ENCODE assay signal across 8 cellular contexts in genomic region chr12:108616941-108617858, GRCh38. TPM values are rescaled to one million over a fixed set of nuclear protein-coding genes. Genes with fewer than 3 reads are reported as not detected.
DNase-seq lines count a peak whose midpoint lies in the region; ATAC-seq lines count a peak whose summit lies in the region.

No MANE protein-coding gene starts in this region.

- H3K27me3 Mint-ChIP-seq in T-cell: no peaks in the 10 kb centered on the region
- no peaks in the 10 kb centered on the region for H3K27me3 Mint-ChIP-seq in activated naive CD8-positive, alpha-beta T cell treated with anti-CD3 and anti-CD28 coated beads, Interleukin-2, amount 10 ng/mL, durations not matched to agents 7 days and 5 days

- peaks cover 0 to 6% (median 0%) of the 10 kb centered on the region in 3 donors for H3K9me3 Mint-ChIP-seq in T-cell
- H3K9me3 Mint-ChIP-seq in activated naive CD8-positive, alpha-beta T cell treated with anti-CD3 and anti-CD28 coated beads, Interleukin-2, amount 10 ng/mL, durations not matched to agents 7 days and 5 days: peaks cover 4% of the 10 kb centered on the region

- CTCF ChIA-PET in T-cell (lab: Charles Lee): interaction anchor here (0.7 to 5.0 kb wide), 22 partner anchors 10 to 221 kb away, joined by 3 to 140 read pairs (median 5); partner anchors contain the start of genes ISCU (in 2 of the 2), SART3 (in 1 of the 2) and SELPLG (in 1 of the 2)

- peaks cover 30% of the 10 kb centered on the region for H3K36me3 Mint-ChIP-seq in T-cell
- peaks cover 29% of the 10 kb centered on the region for H3K36me3 Mint-ChIP-seq in activated naive CD8-positive, alpha-beta T cell treated with anti-CD3 and anti-CD28 coated beads, Interleukin-2, amount 10 ng/mL, durations not matched to agents 7 days and 5 days

- peak overlapping the region; percentile 46 to 69 (median 59) for H3K4me3 Mint-ChIP-seq in T-cell
- peak overlapping the region; percentile 76 for H3K4me3 Mint-ChIP-seq in activated naive CD8-positive, alpha-beta T cell treated with anti-CD3 and anti-CD28 coated beads, Interleukin-2, amount 10 ng/mL, durations not matched to agents 7 days and 5 days

- POLR2A ChIA-PET in T-cell (lab: Charles Lee): interaction anchor here (0.6 to 2.1 kb wide), 11 partner anchors 10 to 57 kb away, joined by 3 to 13 read pairs (median 4); partner anchors contain the start of genes ISCU (in 2 of the 2), SART3 (in 1 of the 2) and SELPLG (in 1 of the 2)
- POLR2A ChIA-PET in activated naive CD8-positive, alpha-beta T cell treated with anti-CD3 and anti-CD28 coated beads, Interleukin-2, amount 10 ng/mL, durations not matched to agents 7 days and 5 days (lab: Charles Lee): interaction anchor here (0.8 to 9.9 kb wide), 5 partner anchors 15 to 188 kb away, joined by 3 to 156 read pairs (median 4); partner anchors contain the start of genes ISCU, SART3 and SELPLG

- peak in 32 of 34 experiments; percentile 52 to 83 (median 70) for DNase-seq in T-cell
- DNase-seq in activated naive CD8-positive, alpha-beta T cell treated with anti-CD3 and anti-CD28 coated beads, Interleukin-2, amount 10 ng/mL, durations not matched to agents 7 days and 5 days: peak; percentile 62
- DNase-seq in stimulated activated CD4-positive, alpha-beta T cell treated with anti-CD3 and anti-CD28 coated beads, Interleukin-12 subunit alpha, Interleukin-12 subunit beta, amount 100 ng/mL, for 4 hours: peak; percentile 63
- DNase-seq in occipital lobe (lab: John Stamatoyannopoulos, UW): no peak
- DNase-seq in NOMO-1 treated with dmso at 0.1 percent for 144 hours (lab: John Stamatoyannopoulos, UW; ENCODE audit: unreplicated experiment): no peak
- DNase-seq in HCEC 1CT: no peak

- H3K27ac Mint-ChIP-seq in T-cell: peak overlapping the region; percentile 96 to 97
- H3K27ac Mint-ChIP-seq in activated naive CD8-positive, alpha-beta T cell treated with anti-CD3 and anti-CD28 coated beads, Interleukin-2, amount 10 ng/mL, durations not matched to agents 7 days and 5 days: peak overlapping the region; percentile 89

- H3K4me1 Mint-ChIP-seq in T-cell: peaks cover 53 to 78% (median 59%) of the 10 kb centered on the region in 3 donors
- H3K4me1 Mint-ChIP-seq in activated naive CD8-positive, alpha-beta T cell treated with anti-CD3 and anti-CD28 coated beads, Interleukin-2, amount 10 ng/mL, durations not matched to agents 7 days and 5 days: peaks cover 37% of the 10 kb centered on the region

- ATAC-seq in GM18858 (IDR thresholded peaks at IDR 0.05; ENCODE audit: unreplicated experiment) (peak; percentile 59), HG02973 (IDR thresholded peaks at IDR 0.05; ENCODE audit: unreplicated experiment) (peak; percentile 78), T-cell (replicated peaks in 1 of 4) (peak; percentile 61 to 84 (median 65))
- ATAC-seq in activated naive CD8-positive, alpha-beta T cell treated with anti-CD3 and anti-CD28 coated beads, Interleukin-2, amount 10 ng/mL, durations not matched to agents 7 days and 5 days (ENCODE audit: low read depth): peak; percentile 72

RNA-seq across cellular contexts. Expression of gene SELPLG, which starts 16.5 kb away (rescaled TPM):
- total RNA-seq in T-cell (100 to 1,000 TPM; 102 to 220 (median 215) TPM), occipital lobe (2.0 TPM)
- total RNA-seq in activated naive CD8-positive, alpha-beta T cell treated with anti-CD3 and anti-CD28 coated beads, Interleukin-2, amount 10 ng/mL, durations not matched to agents 7 days and 5 days: 100 to 1,000 TPM; 159 to 163 TPM

RNA-seq across cellular contexts. Expression of gene TMEM119, which starts 19.3 kb away (rescaled TPM):
- total RNA-seq in T-cell (1 to 10 TPM in 2 of 5 donors, under 1 TPM in 3; 0.13 to 3.9 (median 0.98) TPM), occipital lobe (2.2 TPM)
- under 1 TPM; 0.11 to 0.48 TPM for total RNA-seq in activated naive CD8-positive, alpha-beta T cell treated with anti-CD3 and anti-CD28 coated beads, Interleukin-2, amount 10 ng/mL, durations not matched to agents 7 days and 5 days

RNA-seq across cellular contexts. Expression of gene ISCU, which starts 54.8 kb away (rescaled TPM):
- 100 to 1,000 TPM; 108 to 190 (median 130) TPM for total RNA-seq in T-cell
- total RNA-seq in activated naive CD8-positive, alpha-beta T cell treated with anti-CD3 and anti-CD28 coated beads, Interleukin-2, amount 10 ng/mL, durations not matched to agents 7 days and 5 days: 10 to 100 TPM; 86.8 to 89.6 TPM
- total RNA-seq in occipital lobe: 36.2 TPM

RNA-seq across cellular contexts. Expression of gene SART3, which starts 56.2 kb away (rescaled TPM):
- total RNA-seq in T-cell (100 to 1,000 TPM in 1 of 5 donors, 10 to 100 TPM in 4; 76.3 to 107 (median 84.9) TPM), occipital lobe (66.0 TPM)
- 10 to 100 TPM; 79.9 to 88.3 TPM for total RNA-seq in activated naive CD8-positive, alpha-beta T cell treated with anti-CD3 and anti-CD28 coated beads, Interleukin-2, amount 10 ng/mL, durations not matched to agents 7 days and 5 days

Comparison
In these comparisons a context has a peak if more than half of its experiments do, and no peak if none do; other contexts are left out.
1. DNase-seq: peak in T-cell (32 of 34), activated naive CD8-positive, alpha-beta T cell treated with anti-CD3 and anti-CD28 coated beads, Interleukin-2, amount 10 ng/mL, durations not matched to agents 7 days and 5 days (single experiment) and stimulated activated CD4-positive, alpha-beta T cell treated with anti-CD3 and anti-CD28 coated beads, Interleukin-12 subunit alpha, Interleukin-12 subunit beta, amount 100 ng/mL, for 4 hours (single experiment); none in occipital lobe (single experiment), NOMO-1 treated with dmso at 0.1 percent for 144 hours (single experiment) and HCEC 1CT (single experiment).
2. RNA of gene SELPLG, which starts 16.5 kb away (total RNA-seq): 102 to 220 TPM in T-cell and 159 to 163 TPM in activated naive CD8-positive, alpha-beta T cell treated with anti-CD3 and anti-CD28 coated beads, Interleukin-2, amount 10 ng/mL, durations not matched to agents 7 days and 5 days; 2.0 TPM in occipital lobe (single experiment); every median in the first group is over 10 times any median in the second.
3. Peak in every context shown above with its lines, with median percentiles within 50 percentile points of each other: ATAC-seq.